ENCODE assay signal across 8 cellular contexts in genomic region chr2:96267159-96267971, GRCh38. TPM values are rescaled to one million over a fixed set of nuclear protein-coding genes. Genes with fewer than 3 reads are reported as not detected.
DNase-seq lines count a peak whose midpoint lies in the region; ATAC-seq, FAIRE-seq and TF ChIP-seq lines count a peak whose summit lies in the region.

No MANE protein-coding gene starts in this region.

- no peaks in the 10 kb centered on the region for H3K27me3 ChIP-seq in AG04450 (ENCODE audit: control insufficient read depth, insufficient read depth, low read length)
- H3K27me3 ChIP-seq in iPS-20b (ENCODE audit: insufficient read depth, low read length) = no peaks in the 10 kb centered on the region

- H3K79me2 ChIP-seq in OCI-LY7 (ENCODE audit: insufficient read depth, low read depth, low read length) = peaks cover 43% of the 10 kb centered on the region

- 0 out of 2 replicates have a peak overlapping the region, but pooled peaks have one; percentile 86 for H3K9ac ChIP-seq in iPS-20b (ENCODE audit: low read depth, low read length)

- H3K4me3 ChIP-seq in AG04450 (ENCODE audit: low read depth, low read length) = peak overlapping the region; percentile 86
- H3K4me3 ChIP-seq in OCI-LY7 (ENCODE audit: low read depth, low read length, poor library complexity, severe bottlenecking) = peak overlapping the region; percentile 79
- peak overlapping the region; percentile 96 for H3K4me3 ChIP-seq in iPS-20b (ENCODE audit: low read length)

- peaks cover 13% of the 10 kb centered on the region for H4K20me1 ChIP-seq in OCI-LY7 (ENCODE audit: insufficient read depth, low read length)

- POLR2A ChIA-PET in AG04450 (lab: Yijun Ruan, JAX) (interaction anchor here (1.3 to 1.6 kb wide), 2 partner anchors 59 to 129 kb away, joined by 3 to 4 read pairs; partner anchors contain the start of genes ASTL and STARD7), OCI-LY7 (lab: Charles Lee) (interaction anchor here (0.6 to 1.2 kb wide), 7 partner anchors 17 to 92 kb away, joined by 3 to 6 read pairs (median 3); no protein-coding TSS in a partner anchor)

- DNase-seq in AG04450 (ENCODE audit: low read depth, low spot score) (no peak), GM19239 (ENCODE audit: insufficient read length, low spot score) (peak; percentile 22), OCI-LY7 (ENCODE audit: low spot score) (peak; percentile 71), activated gamma-delta T cell (lab: John Stamatoyannopoulos, UW) (peak; percentile 13), kidney glomerular epithelial cell (lab: John Stamatoyannopoulos, UW) (no peak)
- peak in 2 of 3 experiments; percentile 4 to 49 for DNase-seq in stimulated activated CD4-positive, alpha-beta T cell treated with anti-CD3 and anti-CD28 coated beads, TNF-alpha, amount 100 ng/mL, for 24 hours (ENCODE audit: low read depth in 3 of 3)

- H3K27ac ChIP-seq in AG04450 (ENCODE audit: low read depth, low read length) = no peak overlapping the region
- no peak overlapping the region for H3K27ac ChIP-seq in OCI-LY7 (ENCODE audit: low read depth, low read length, poor library complexity, severe bottlenecking)
- no peak overlapping the region for H3K27ac ChIP-seq in iPS-20b (ENCODE audit: low read length)

- FAIRE-seq in GM19239 (lab: Jason Lieb, UNC) = no peak

- no peak for ATAC-seq in HG03159 (IDR thresholded peaks at IDR 0.05; ENCODE audit: unreplicated experiment)

- H2AFZ ChIP-seq in OCI-LY7 (ENCODE audit: low read length) = no peak overlapping the region

- no peaks in the 10 kb centered on the region for H3K9me2 ChIP-seq in OCI-LY7 (ENCODE audit: insufficient read depth, low read length)

- no peaks in the 10 kb centered on the region for H3K9me3 ChIP-seq in AG04450 (ENCODE audit: control insufficient read depth, insufficient read depth, low read length)
- no peaks in the 10 kb centered on the region for H3K9me3 ChIP-seq in OCI-LY7 (ENCODE audit: low read length)
- H3K9me3 ChIP-seq in iPS-20b (ENCODE audit: insufficient read depth, low read depth, low read length) = no peaks in the 10 kb centered on the region

- peak overlapping the region; percentile 77 for H3K4me2 ChIP-seq in OCI-LY7 (ENCODE audit: low read length)

- BruUV-seq in OCI-LY7 (replicated peaks; lab: Mats Ljungman, UMichigan) = no TSS peak

- H3K4me1 ChIP-seq in OCI-LY7 (ENCODE audit: insufficient read depth, low read length, poor library complexity, severe bottlenecking) = peaks cover 20% of the 10 kb centered on the region
- peaks cover 7% of the 10 kb centered on the region for H3K4me1 ChIP-seq in iPS-20b (ENCODE audit: insufficient read depth, low read length)

- CTCF ChIA-PET in AG04450 (lab: Charles Lee) = interaction anchor here (0.6 to 1.9 kb wide), 14 partner anchors 32 to 275 kb away, joined by 3 to 13 read pairs (median 4); partner anchors contain the start of genes ASTL and STARD7
- CTCF ChIA-PET in OCI-LY7 (lab: Charles Lee; ENCODE audit: unreplicated experiment) = interaction anchor here (0.9 kb wide), 1 partner anchor 93 kb away, joined by 4 read pairs; no protein-coding TSS in a partner anchor

- TF ChIP-seq CTCF in AG04450 (IDR thresholded peaks at IDR 0.05; ENCODE audit: low read depth, low read length) (peak; percentile 57), OCI-LY7 (conservative IDR thresholded peaks at IDR 0.05; ENCODE audit: low read length) (peak; percentile 75)

- H3K36me3 ChIP-seq in OCI-LY7 (ENCODE audit: insufficient read depth, low read length) = peaks cover 63% of the 10 kb centered on the region
- H3K36me3 ChIP-seq in iPS-20b (ENCODE audit: insufficient read depth, low read depth, low read length) = peaks cover 43% of the 10 kb centered on the region

- intact Hi-C loops in OCI-LY7 (cut with micrococcal nuclease; ENCODE audit: unreplicated experiment) = loop anchor here (5.0 to 10.0 kb wide), 2 partner anchors 85 to 237 kb away; partner anchors contain the start of gene NEURL3

RNA-seq across cellular contexts. Expression of gene CIAO1, which starts 1.3 kb away (rescaled TPM):
- polyA plus RNA-seq in AG04450 (2011; rRNA removed) = 65.2 and 77.0 TPM in 2 replicates
- polyA minus RNA-seq in AG04450 (2011; rRNA and poly(A)+ RNA removed) = 66.0 and 85.9 TPM in 2 replicates
- 89.8 and 128 TPM in 2 replicates for total RNA-seq in OCI-LY7 (2014; rRNA removed; shearing (Covaris generic))
- total RNA-seq in OCI-LY7 (2022) = 85.2 and 89.6 TPM in 2 replicates

RNA-seq across cellular contexts. Expression of gene TMEM127, which starts 1.6 kb away (rescaled TPM):
- 45.3 and 48.7 TPM in 2 replicates for polyA plus RNA-seq in AG04450 (2011; rRNA removed)
- polyA minus RNA-seq in AG04450 (2011; rRNA and poly(A)+ RNA removed) = 42.2 and 55.9 TPM in 2 replicates
- 12.0 and 12.1 TPM in 2 replicates for total RNA-seq in OCI-LY7 (2014; rRNA removed; shearing (Covaris generic))
- 20.4 and 21.1 TPM in 2 replicates for total RNA-seq in OCI-LY7 (2022)

RNA-seq across cellular contexts. Expression of gene SNRNP200, which starts 38.0 kb away (rescaled TPM):
- polyA plus RNA-seq in AG04450 (2011; rRNA removed) = 99.0 and 136 TPM in 2 replicates
- polyA minus RNA-seq in AG04450 (2011; rRNA and poly(A)+ RNA removed) = 231 and 300 TPM in 2 replicates
- 76.0 and 79.3 TPM in 2 replicates for total RNA-seq in OCI-LY7 (2014; rRNA removed; shearing (Covaris generic))
- total RNA-seq in OCI-LY7 (2022) = 213 and 216 TPM in 2 replicates

RNA-seq across cellular contexts. Expression of gene ITPRIPL1, which starts 57.8 kb away (rescaled TPM):
- polyA plus RNA-seq in AG04450 (2011; rRNA removed) = 3.4 and 3.7 TPM in 2 replicates
- 3.4 and 5.1 TPM in 2 replicates for polyA minus RNA-seq in AG04450 (2011; rRNA and poly(A)+ RNA removed)
- total RNA-seq in OCI-LY7 (2014; rRNA removed; shearing (Covaris generic)) = 13.5 and 15.5 TPM in 2 replicates
- total RNA-seq in OCI-LY7 (2022) = 7.1 and 8.1 TPM in 2 replicates

RNA-seq across cellular contexts. Expression of gene STARD7, which starts 58.7 kb away (rescaled TPM):
- polyA plus RNA-seq in AG04450 (2011; rRNA removed) = 84.2 and 106 TPM in 2 replicates
- polyA minus RNA-seq in AG04450 (2011; rRNA and poly(A)+ RNA removed) = 63.6 and 77.1 TPM in 2 replicates
- 208 and 239 TPM in 2 replicates for total RNA-seq in OCI-LY7 (2014; rRNA removed; shearing (Covaris generic))
- total RNA-seq in OCI-LY7 (2022) = 186 and 206 TPM in 2 replicates

Comparison
In these comparisons a context has a peak if more than half of its experiments do, and no peak if none do; other contexts are left out.
1. DNase-seq: peak in GM19239 (single experiment), OCI-LY7 (single experiment), activated gamma-delta T cell (single experiment) and stimulated activated CD4-positive, alpha-beta T cell treated with anti-CD3 and anti-CD28 coated beads, TNF-alpha, amount 100 ng/mL, for 24 hours (2 of 3); none in AG04450 (single experiment) and kidney glomerular epithelial cell (single experiment).
2. Peak in every context shown above with its lines, with median percentiles within 50 percentile points of each other: H3K4me3 ChIP-seq.